36 cellular contexts compared by ENCODE assay signal in genomic region chr5:81313686-81314085, GRCh38.
"Had no signal": no experiment of that assay in that cellular context is flagged by ENCODE, and none has a peak within 500 bp of the region (broad histone marks: within the 10 kb centered on the region; RNA-seq: fewer than 3 reads in every experiment).

No MANE protein-coding gene starts in this region.

- H3K27ac ChIP-seq: breast epithelium, esophagus muscularis mucosa, gastroesophageal sphincter, pancreas, prostate gland, thoracic aorta, vagina had no signal

- H3K27me3 ChIP-seq: breast epithelium, esophagus muscularis mucosa, gastroesophageal sphincter, pancreas, vagina had no signal

- H3K4me3 ChIP-seq: breast epithelium, esophagus muscularis mucosa, gastroesophageal sphincter, pancreas, prostate gland, thoracic aorta, vagina had no signal

- H3K27me3 Mint-ChIP-seq: activated CD4-positive, alpha-beta memory T cell treated with anti-CD3 and anti-CD28 coated beads, Interleukin-2, amount 10 ng/mL, durations not matched to agents 7 days and 5 days; activated CD4-positive, alpha-beta T cell treated with anti-CD3 and anti-CD28 coated beads, Interleukin-2, amount 10 ng/mL, durations not matched to agents 7 days and 5 days; activated T-cell treated with anti-CD3 and anti-CD28 coated beads, Interleukin-2, amount 50 U/mL, for 24 hours; activated T-helper 17 cell treated with anti-CD3 and anti-CD28 coated beads, Interleukin-2, amount 50 U/mL, for 72 hours; naive thymus-derived CD8-positive, alpha-beta T cell; stimulated activated naive CD8-positive, alpha-beta T cell treated with anti-CD3 and anti-CD28 coated beads, Interleukin-15, Interleukin-2, amounts not matched to agents 100 ng/mL and 50 ng/mL, for 24 hours; T-helper 17 cell; type B pancreatic cell had no signal

- H3K4me1 ChIP-seq: breast epithelium, esophagus muscularis mucosa, gastroesophageal sphincter, pancreas, prostate gland, vagina had no signal

- H3K36me3 ChIP-seq: breast epithelium, prostate gland had no signal

- H3K4me3 Mint-ChIP-seq: activated CD4-positive, alpha-beta memory T cell treated with anti-CD3 and anti-CD28 coated beads, Interleukin-2, amount 10 ng/mL, durations not matched to agents 7 days and 5 days; activated CD4-positive, alpha-beta T cell treated with anti-CD3 and anti-CD28 coated beads, Interleukin-2, amount 10 ng/mL, durations not matched to agents 7 days and 5 days; activated T-cell treated with anti-CD3 and anti-CD28 coated beads, Interleukin-2, amount 50 U/mL, for 24 hours; activated T-helper 17 cell treated with anti-CD3 and anti-CD28 coated beads, Interleukin-2, amount 50 U/mL, for 72 hours; immature natural killer cell; naive thymus-derived CD8-positive, alpha-beta T cell; neural crest cell; stimulated activated effector memory CD8-positive, alpha-beta T cell treated with anti-CD3 and anti-CD28 coated beads, Interleukin-12 subunit alpha, Interleukin-12 subunit beta, amount 100 ng/mL, for 72 hours; stimulated activated naive CD8-positive, alpha-beta T cell treated with anti-CD3 and anti-CD28 coated beads, Interleukin-15, Interleukin-2, amounts not matched to agents 100 ng/mL and 50 ng/mL, for 24 hours; T-helper 17 cell; type B pancreatic cell had no signal

- FAIRE-seq: endothelial cell of umbilical vein, kidney, pancreas had no signal

- DNase-seq: activated CD4-positive, alpha-beta memory T cell treated with anti-CD3 and anti-CD28 coated beads, Interleukin-2, amount 10 ng/mL, durations not matched to agents 7 days and 5 days; activated CD4-positive, alpha-beta T cell treated with anti-CD3 and anti-CD28 coated beads for 1 hour; activated CD4-positive, alpha-beta T cell treated with anti-CD3 and anti-CD28 coated beads, Interleukin-2, amount 10 ng/mL, durations not matched to agents 7 days and 5 days; activated CD8-positive, alpha-beta memory T cell treated with anti-CD3 and anti-CD28 coated beads, Interleukin-2, amount 50 U/mL, for 48 hours; activated gamma-delta T cell treated with Interleukin-2 at 50 U/mL for 16 hours; activated naive CD4-positive, alpha-beta T cell treated with anti-CD3 and anti-CD28 coated beads, Interleukin-2, amount 50 U/mL, for 16 hours; activated T-cell treated with anti-CD3 and anti-CD28 coated beads, Interleukin-2, amount 50 U/mL, for 24 hours; amygdala; central memory CD4-positive, alpha-beta T cell; head of caudate nucleus; hypothalamus; immature natural killer cell; kidney; left colon; midbrain; naive thymus-derived CD8-positive, alpha-beta T cell; nucleus accumbens; pancreas; retina; small intestine; stimulated activated CD4-positive, alpha-beta T cell treated with anti-CD3 and anti-CD28 coated beads, Interleukin-4, amount 100 ng/mL, for 24 hours; T-helper 17 cell; T1000 had no signal

- H3K9me3 ChIP-seq: breast epithelium, esophagus muscularis mucosa, gastroesophageal sphincter, pancreas, prostate gland, thoracic aorta, vagina had no signal

- ATAC-seq: activated T-helper 17 cell treated with anti-CD3 and anti-CD28 coated beads, Interleukin-2, amount 50 U/mL, for 72 hours; gastroesophageal sphincter; left colon; naive thymus-derived CD8-positive, alpha-beta T cell; pancreas; sciatic nerve; stimulated activated effector memory CD8-positive, alpha-beta T cell treated with anti-CD3 and anti-CD28 coated beads, Interleukin-12 subunit alpha, Interleukin-12 subunit beta, amount 100 ng/mL, for 72 hours; T-helper 17 cell had no signal

- H3K4me1 Mint-ChIP-seq: activated CD4-positive, alpha-beta memory T cell treated with anti-CD3 and anti-CD28 coated beads, Interleukin-2, amount 10 ng/mL, durations not matched to agents 7 days and 5 days; activated CD4-positive, alpha-beta T cell treated with anti-CD3 and anti-CD28 coated beads, Interleukin-2, amount 10 ng/mL, durations not matched to agents 7 days and 5 days; activated T-helper 17 cell treated with anti-CD3 and anti-CD28 coated beads, Interleukin-2, amount 50 U/mL, for 72 hours; immature natural killer cell; naive thymus-derived CD8-positive, alpha-beta T cell; neural crest cell; stimulated activated effector memory CD8-positive, alpha-beta T cell treated with anti-CD3 and anti-CD28 coated beads, Interleukin-12 subunit alpha, Interleukin-12 subunit beta, amount 100 ng/mL, for 72 hours had no signal

- H3K9me3 Mint-ChIP-seq: activated CD4-positive, alpha-beta memory T cell treated with anti-CD3 and anti-CD28 coated beads, Interleukin-2, amount 10 ng/mL, durations not matched to agents 7 days and 5 days; activated T-cell treated with anti-CD3 and anti-CD28 coated beads, Interleukin-2, amount 50 U/mL, for 24 hours; activated T-helper 17 cell treated with anti-CD3 and anti-CD28 coated beads, Interleukin-2, amount 50 U/mL, for 72 hours; immature natural killer cell; neural crest cell; stimulated activated effector memory CD8-positive, alpha-beta T cell treated with anti-CD3 and anti-CD28 coated beads, Interleukin-12 subunit alpha, Interleukin-12 subunit beta, amount 100 ng/mL, for 72 hours; type B pancreatic cell had no signal
